ENCODE assay signal across 12 cellular contexts in the genomic region with DNA sequence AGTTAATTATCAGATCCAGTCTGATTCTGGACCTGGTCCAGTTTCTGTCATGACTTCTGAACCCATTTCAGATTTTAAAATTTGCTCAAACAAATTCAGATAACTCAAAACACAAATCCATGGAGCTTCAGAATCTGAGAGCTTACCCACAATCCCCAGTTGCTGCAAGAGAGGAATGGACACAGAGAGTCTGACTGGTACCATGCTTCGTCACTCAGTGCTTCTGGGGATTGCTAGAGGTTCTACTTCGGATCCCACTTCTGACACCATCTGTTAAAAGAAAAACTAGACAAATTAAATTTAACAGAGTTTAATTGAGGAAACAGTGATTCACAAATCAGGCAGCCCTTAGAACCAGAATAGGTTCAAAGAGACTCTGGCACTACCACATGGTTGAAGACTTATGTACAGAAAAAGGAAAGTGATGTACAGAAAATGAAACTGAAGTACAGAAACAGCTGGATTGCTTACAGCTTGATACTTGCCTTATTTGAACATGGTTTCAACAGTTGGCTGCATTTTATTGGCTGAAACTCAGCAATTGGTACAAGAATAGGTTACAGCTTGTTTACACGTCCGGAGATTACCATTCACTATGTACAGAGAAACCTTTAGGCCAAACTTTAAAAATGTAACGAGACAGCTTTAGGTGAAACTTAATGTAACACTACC.
DNase-seq lines count a peak whose midpoint lies in the region; ATAC-seq and TF ChIP-seq lines count a peak whose summit lies in the region.
"Had no signal": no experiment of that assay in that cellular context is flagged by ENCODE, and none has a peak within 500 bp of the region (broad histone marks: within the 10 kb centered on the region; RNA-seq: fewer than 3 reads in every experiment).

No MANE protein-coding gene starts in this region.

- no peaks in the 10 kb centered on the region for H3K27me3 Mint-ChIP-seq in activated naive CD4-positive, alpha-beta T cell treated with anti-CD3 and anti-CD28 coated beads, Interleukin-2, amount 10 ng/mL, durations not matched to agents 7 days and 5 days
- no peaks in the 10 kb centered on the region for H3K27me3 Mint-ChIP-seq in activated CD8-positive, alpha-beta T cell treated with anti-CD3 and anti-CD28 coated beads, Interleukin-2, amount 10 ng/mL, durations not matched to agents 7 days and 5 days (ENCODE audit: low read depth)
- H3K27me3 Mint-ChIP-seq: activated naive CD8-positive, alpha-beta T cell had no signal

- H3K27ac Mint-ChIP-seq in activated naive CD4-positive, alpha-beta T cell treated with anti-CD3 and anti-CD28 coated beads, Interleukin-2, amount 10 ng/mL, durations not matched to agents 7 days and 5 days, result peak overlapping the region; percentile 79
- peak overlapping the region; percentile 65 for H3K27ac Mint-ChIP-seq in activated CD8-positive, alpha-beta T cell treated with anti-CD3 and anti-CD28 coated beads, Interleukin-2, amount 10 ng/mL, durations not matched to agents 7 days and 5 days
- H3K27ac Mint-ChIP-seq: activated naive CD8-positive, alpha-beta T cell had no signal

- H3K36me3 ChIP-seq in tibial artery, result peaks cover 27 to 67% (median 60%) of the 10 kb centered on the region in 3 donors

- no peak for DNase-seq in activated naive CD4-positive, alpha-beta T cell treated with anti-CD3 and anti-CD28 coated beads, Interleukin-2, amount 10 ng/mL, durations not matched to agents 7 days and 5 days
- DNase-seq in activated naive CD4-positive, alpha-beta T cell (lab: John Stamatoyannopoulos, UW), result no peak
- DNase-seq in H4 (ENCODE audit: low spot score), result peak; percentile 11
- no peak for DNase-seq in activated CD8-positive, alpha-beta T cell treated with anti-CD3 and anti-CD28 coated beads, Interleukin-2, amount 10 ng/mL, durations not matched to agents 7 days and 5 days
- no peak for DNase-seq in tibial artery
- no peak for DNase-seq in dermis blood vessel endothelial cell
- DNase-seq in NCI-H187 treated with DMSO at 0.1 percent for 48 hours (lab: John Stamatoyannopoulos, UW), result no peak
- DNase-seq in activated CD4-positive, CD25-positive, alpha-beta regulatory T cell treated with anti-CD3 and anti-CD28 coated beads, Interleukin-2, amount 50 U/mL, for 72 hours, result no peak
- DNase-seq: heart left ventricle, mesendoderm, retina had no signal

- H3K9me3 ChIP-seq in tibial artery, result no peaks in the 10 kb centered on the region

- no peak for TF ChIP-seq CTCF in tibial artery (IDR thresholded peaks at IDR 0.05)

- peak overlapping the region; percentile 17 to 30 for H3K4me3 ChIP-seq in tibial artery
- H3K4me3 ChIP-seq: heart left ventricle had no signal

- POLR2A ChIA-PET in activated CD8-positive, alpha-beta T cell treated with anti-CD3 and anti-CD28 coated beads, Interleukin-2, amount 10 ng/mL, durations not matched to agents 7 days and 5 days (lab: Charles Lee), result interaction anchor here (0.6 kb wide), 1 partner anchor 228 kb away, joined by 3 read pairs; no protein-coding TSS in a partner anchor

- peaks cover 0 to 17% (median 0%) of the 10 kb centered on the region in 4 donors for H3K4me1 ChIP-seq in tibial artery

- peak; percentile 76 for ATAC-seq in activated CD8-positive, alpha-beta T cell treated with anti-CD3 and anti-CD28 coated beads, Interleukin-2, amount 10 ng/mL, durations not matched to agents 7 days and 5 days
- ATAC-seq: heart left ventricle had no signal

- intact Hi-C loops in tibial artery (cut with DNase I; ENCODE audit: low total_unique reads), result no loop called here

- peaks cover 11% of the 10 kb centered on the region for H3K4me1 Mint-ChIP-seq in activated naive CD4-positive, alpha-beta T cell treated with anti-CD3 and anti-CD28 coated beads, Interleukin-2, amount 10 ng/mL, durations not matched to agents 7 days and 5 days
- H3K4me1 Mint-ChIP-seq in activated CD8-positive, alpha-beta T cell treated with anti-CD3 and anti-CD28 coated beads, Interleukin-2, amount 10 ng/mL, durations not matched to agents 7 days and 5 days (ENCODE audit: low read depth), result peaks cover 16% of the 10 kb centered on the region

- peaks cover 2% of the 10 kb centered on the region for H3K9me3 Mint-ChIP-seq in activated naive CD4-positive, alpha-beta T cell treated with anti-CD3 and anti-CD28 coated beads, Interleukin-2, amount 10 ng/mL, durations not matched to agents 7 days and 5 days
- H3K9me3 Mint-ChIP-seq in activated CD8-positive, alpha-beta T cell treated with anti-CD3 and anti-CD28 coated beads, Interleukin-2, amount 10 ng/mL, durations not matched to agents 7 days and 5 days (ENCODE audit: insufficient read depth), result no peaks in the 10 kb centered on the region

- no peaks in the 10 kb centered on the region for H3K27me3 ChIP-seq in tibial artery
- H3K27me3 ChIP-seq: heart left ventricle had no signal

- H3K4me3 Mint-ChIP-seq in activated naive CD4-positive, alpha-beta T cell treated with anti-CD3 and anti-CD28 coated beads, Interleukin-2, amount 10 ng/mL, durations not matched to agents 7 days and 5 days, result no peak overlapping the region
- H3K4me3 Mint-ChIP-seq in activated CD8-positive, alpha-beta T cell treated with anti-CD3 and anti-CD28 coated beads, Interleukin-2, amount 10 ng/mL, durations not matched to agents 7 days and 5 days, result peak overlapping the region; percentile 12
- H3K4me3 Mint-ChIP-seq: activated naive CD8-positive, alpha-beta T cell had no signal

- CTCF ChIA-PET in activated naive CD4-positive, alpha-beta T cell treated with anti-CD3 and anti-CD28 coated beads, Interleukin-2, amount 10 ng/mL, durations not matched to agents 7 days and 5 days (lab: Charles Lee), result interaction anchor here (0.6 kb wide), 1 partner anchor 21 kb away, joined by 3 read pairs; no protein-coding TSS in a partner anchor
- CTCF ChIA-PET in activated CD8-positive, alpha-beta T cell treated with anti-CD3 and anti-CD28 coated beads, Interleukin-2, amount 10 ng/mL, durations not matched to agents 7 days and 5 days (lab: Charles Lee), result interaction anchor here (0.6 kb wide), 1 partner anchor 28 kb away, joined by 3 read pairs; no protein-coding TSS in a partner anchor

- peaks cover 35% of the 10 kb centered on the region for H3K36me3 Mint-ChIP-seq in activated naive CD4-positive, alpha-beta T cell treated with anti-CD3 and anti-CD28 coated beads, Interleukin-2, amount 10 ng/mL, durations not matched to agents 7 days and 5 days
- peaks cover 31% of the 10 kb centered on the region for H3K36me3 Mint-ChIP-seq in activated CD8-positive, alpha-beta T cell treated with anti-CD3 and anti-CD28 coated beads, Interleukin-2, amount 10 ng/mL, durations not matched to agents 7 days and 5 days (ENCODE audit: low read depth)

- H3K27ac ChIP-seq in tibial artery, result peak overlapping the region; percentile 48 to 66
- H3K27ac ChIP-seq: heart left ventricle had no signal
